ENCODE assay signal across 20 cellular contexts in the genomic region with DNA sequence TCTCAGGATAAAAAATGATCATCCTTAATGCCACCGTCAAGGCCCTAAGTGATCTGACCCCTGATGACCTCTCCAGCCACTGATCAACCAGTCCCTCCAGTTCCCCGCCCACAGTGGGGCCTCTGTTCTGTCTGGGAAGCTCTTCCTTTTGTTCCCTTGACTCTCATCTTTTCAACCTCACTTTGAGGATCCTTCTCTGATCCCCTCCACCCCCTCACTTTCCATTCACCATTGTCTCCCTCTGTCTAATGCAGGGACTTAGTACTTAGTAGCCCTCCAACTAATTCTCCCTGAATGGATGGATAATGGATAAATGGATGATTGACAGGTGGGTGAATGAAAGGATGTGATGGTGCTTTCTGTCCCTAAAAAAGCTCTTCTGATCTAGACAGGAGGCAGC. TPM values are rescaled to one million over a fixed set of nuclear protein-coding genes. Genes with fewer than 3 reads are reported as not detected.
DNase-seq lines count a peak whose midpoint lies in the region; ATAC-seq and TF ChIP-seq lines count a peak whose summit lies in the region.
"Had no signal": no experiment of that assay in that cellular context is flagged by ENCODE, and none has a peak within 500 bp of the region (broad histone marks: within the 10 kb centered on the region; RNA-seq: fewer than 3 reads in every experiment).

No MANE protein-coding gene starts in this region.

- CTCF ChIA-PET in HEK293T (lab: Yijun Ruan, JAX) = interaction anchor here (1.5 to 1.6 kb wide), 2 partner anchors 21 to 279 kb away, joined by 4 to 5 read pairs; no protein-coding TSS in a partner anchor

- POLR2A ChIA-PET in HEK293T (lab: Yijun Ruan, JAX) = interaction anchor here (1.0 kb wide), 1 partner anchor 14 kb away, joined by 3 read pairs; no protein-coding TSS in a partner anchor

- DNase-seq in HEK293T (ENCODE audit: extremely low spot score) = no peak
- peak; percentile 41 for DNase-seq in NCI-H2227 treated with DMSO at 0.1 percent for 48 hours (lab: John Stamatoyannopoulos, UW)
- DNase-seq in mesenteric fat pad (ENCODE audit: low spot score) = peak; percentile 53
- peak; percentile 21 for DNase-seq in sciatic nerve (ENCODE audit: low spot score)
- DNase-seq in CD1c-positive myeloid dendritic cell (ENCODE audit: extremely low spot score) = no peak
- no peak for DNase-seq in DMS114 treated with DMSO at 0.1 percent for 48 hours (lab: John Stamatoyannopoulos, UW; ENCODE audit: unreplicated experiment)
- no peak for DNase-seq in T-helper 2 cell
- DNase-seq: ACHN, C1 segment of cervical spinal cord, DMS 273 treated with DMSO at 0.1 percent for 48 hours, GDM1, Kasumi-1, MG63, NCI-H1048, NCI-H1436, NCI-H2081, NCI-H510A treated with DMSO at 0.1 percent for 48 hours, NCI-H774 had no signal

- ATAC-seq in sciatic nerve = no peak
- ATAC-seq in GM18907 (IDR thresholded peaks at IDR 0.05; ENCODE audit: unreplicated experiment) = no peak
- ATAC-seq: GM23338 had no signal

- intact Hi-C loops in sciatic nerve (cut with DNase I) = loop anchor here (10.0 kb wide), 1 partner anchor 141 kb away; no protein-coding TSS in a partner anchor

TF ChIP-seq in HEK293T, 16 proteins besides CTCF, POLR2A, EP300 and RAD21:
- TF ChIP-seq FOXA1 (IDR thresholded peaks at IDR 0.05) = no peak
- TF ChIP-seq, protein P1, sequence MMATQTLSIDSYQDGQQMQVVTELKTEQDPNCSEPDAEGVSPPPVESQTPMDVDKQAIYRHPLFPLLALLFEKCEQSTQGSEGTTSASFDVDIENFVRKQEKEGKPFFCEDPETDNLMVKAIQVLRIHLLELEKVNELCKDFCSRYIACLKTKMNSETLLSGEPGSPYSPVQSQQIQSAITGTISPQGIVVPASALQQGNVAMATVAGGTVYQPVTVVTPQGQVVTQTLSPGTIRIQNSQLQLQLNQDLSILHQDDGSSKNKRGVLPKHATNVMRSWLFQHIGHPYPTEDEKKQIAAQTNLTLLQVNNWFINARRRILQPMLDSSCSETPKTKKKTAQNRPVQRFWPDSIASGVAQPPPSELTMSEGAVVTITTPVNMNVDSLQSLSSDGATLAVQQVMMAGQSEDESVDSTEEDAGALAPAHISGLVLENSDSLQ (IDR thresholded peaks at IDR 0.05) = peak; percentile 68; the same call in 1 of the 2 replicates

RNA-seq across cellular contexts. Expression of a gene that starts 45.6 kb away (rescaled TPM):
- total RNA-seq in mesenteric fat pad = 93.9 TPM
- total RNA-seq in sciatic nerve = 127 TPM

Comparison
In these comparisons a context has a peak if more than half of its experiments do, and no peak if none do; other contexts are left out.
1. DNase-seq: peak in NCI-H2227 treated with DMSO at 0.1 percent for 48 hours (single experiment), mesenteric fat pad (single experiment) and sciatic nerve (single experiment); none in HEK293T (single experiment), CD1c-positive myeloid dendritic cell (single experiment), DMS114 treated with DMSO at 0.1 percent for 48 hours (single experiment) and T-helper 2 cell (0 of 5).